In the genomic region with DNA sequence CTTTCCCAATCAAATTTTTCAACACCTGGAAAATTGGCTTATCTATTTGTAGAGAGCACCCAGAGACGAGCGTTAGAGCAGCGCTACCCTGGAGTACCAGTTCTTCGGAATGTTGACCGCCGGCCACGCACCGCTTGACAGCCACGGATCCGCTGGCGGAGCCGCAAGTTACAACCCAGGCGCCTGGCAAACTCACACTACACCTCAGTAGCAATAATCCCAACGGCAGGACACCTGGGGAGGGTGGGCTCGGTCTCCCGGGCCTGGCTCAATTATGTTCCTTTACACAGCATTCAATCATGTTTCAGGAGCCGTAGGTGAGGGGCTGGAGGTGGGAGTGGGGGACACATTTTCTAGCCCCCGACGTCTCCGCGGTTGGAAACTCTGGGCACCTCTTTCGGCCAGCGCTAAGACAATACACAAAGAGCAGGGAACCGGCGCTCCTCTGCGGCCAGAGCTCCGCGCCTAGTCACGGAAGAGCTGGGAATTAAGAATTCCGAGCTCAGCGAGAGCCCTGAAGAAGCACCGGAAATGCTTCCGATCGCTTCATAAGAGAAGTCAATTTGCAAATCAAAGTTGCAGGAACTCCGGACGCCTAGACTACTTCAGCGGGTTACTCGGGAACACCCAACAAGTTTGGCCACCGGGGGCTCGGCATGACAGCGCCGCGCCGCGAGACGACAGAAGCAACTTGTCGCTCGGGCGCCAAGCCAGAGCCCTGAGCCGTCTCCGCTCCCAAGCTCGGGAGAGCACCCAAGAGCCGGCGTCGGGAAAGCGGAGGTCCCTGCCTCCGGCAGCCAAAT, we compare ENCODE assay signal across 8 cellular contexts. TPM values are rescaled to one million over a fixed set of nuclear protein-coding genes. Genes with fewer than 3 reads are reported as not detected.
DNase-seq lines count a peak whose midpoint lies in the region; ATAC-seq, FAIRE-seq and TF ChIP-seq lines count a peak whose summit lies in the region.

No MANE protein-coding gene starts in this region.

- TF ChIP-seq CTCF in PC-3 (conservative IDR thresholded peaks at IDR 0.05; ENCODE audit: low read depth, low read length) (no peak), ascending aorta (IDR thresholded peaks at IDR 0.05) (no peak), right atrium auricular region (IDR thresholded peaks at IDR 0.05) (peak in 1 of 2 donors; percentile 50), pancreas (IDR thresholded peaks at IDR 0.05) (no peak)

- H3K4me1 ChIP-seq in PC-3 (ENCODE audit: insufficient read depth, low read length) (peaks cover 28% of the 10 kb centered on the region), ascending aorta (peaks cover 0 to 8% of the 10 kb centered on the region in 2 donors), right atrium auricular region (peaks cover 0 to 17% of the 10 kb centered on the region in 2 donors), pancreas (peaks cover 0 to 6% (median 0%) of the 10 kb centered on the region in 3 donors)

- H3K27me3 ChIP-seq in PC-3 (ENCODE audit: low read length) (no peaks in the 10 kb centered on the region), ascending aorta (no peaks in the 10 kb centered on the region), right atrium auricular region (no peaks in the 10 kb centered on the region), pancreas (no peaks in the 10 kb centered on the region)

- H3K36me3 ChIP-seq in PC-3 (ENCODE audit: low read depth, low read length): no peaks in the 10 kb centered on the region
- H3K36me3 ChIP-seq in ascending aorta: no peaks in the 10 kb centered on the region
- H3K36me3 ChIP-seq in right atrium auricular region: no peaks in the 10 kb centered on the region
- H3K36me3 ChIP-seq in pancreas: no peaks in the 10 kb centered on the region

- H4K20me1 ChIP-seq in PC-3 (ENCODE audit: low read length): peaks cover 30% of the 10 kb centered on the region

- peaks cover 67% of the 10 kb centered on the region for H3K79me2 ChIP-seq in PC-3 (ENCODE audit: low read length)

- no peaks in the 10 kb centered on the region for H3K9me2 ChIP-seq in PC-3 (replicated peaks; ENCODE audit: low read length)

- CTCF ChIA-PET in PC-3 (lab: Charles Lee): interaction anchor here (0.5 kb wide), 1 partner anchor 17 kb away, joined by 3 read pairs; no protein-coding TSS in a partner anchor

- no peaks in the 10 kb centered on the region for H3K9me3 ChIP-seq in PC-3 (ENCODE audit: low read length)
- H3K9me3 ChIP-seq in ascending aorta: no peaks in the 10 kb centered on the region
- H3K9me3 ChIP-seq in right atrium auricular region: no peaks in the 10 kb centered on the region
- no peaks in the 10 kb centered on the region for H3K9me3 ChIP-seq in pancreas

- intact Hi-C loops in PC-3 (cut with micrococcal nuclease) (loop anchor here (1.0 to 5.0 kb wide), 4 partner anchors 9 to 676 kb away; a partner anchor contains a TSS), ascending aorta (cut with DNase I) (loop anchor here (1.0 to 10.0 kb wide), 3 partner anchors 28 to 678 kb away; a partner anchor contains a TSS), pancreas (cut with DNase I) (loop anchor here in 1 of 3 donors (10.0 kb wide), 1 partner anchor 62 kb away; no protein-coding TSS in a partner anchor)

- H3K4me2 ChIP-seq in PC-3 (ENCODE audit: low read length): peak overlapping the region; percentile 93

- no peaks in the 10 kb centered on the region for H3F3A ChIP-seq in PC-3 (ENCODE audit: low read length, unreplicated experiment)

- peak; percentile 30 to 49 for DNase-seq in stimulated activated CD4-positive, alpha-beta T cell treated with anti-CD3 and anti-CD28 coated beads, Interleukin-2, amount 100 ng/mL, for 24 hours
- DNase-seq in stimulated activated CD4-positive, alpha-beta T cell treated with anti-CD3 and anti-CD28 coated beads, Interleukin-12 subunit alpha, Interleukin-12 subunit beta, amount 100 ng/mL, for 4 hours: no peak
- DNase-seq in PC-3 (peak; percentile 72), ascending aorta (ENCODE audit: low spot score in 2 of 2) (peak in 1 of 2 donors; percentile 84), right atrium auricular region (ENCODE audit: low spot score) (peak; percentile 87), pancreas (peak; percentile 34 to 82 (median 58))

- peak overlapping the region; percentile 84 for H2AFZ ChIP-seq in PC-3 (ENCODE audit: low read length)

- FAIRE-seq in pancreas (lab: Jason Lieb, UNC): no peak

- H3K9ac ChIP-seq in PC-3 (ENCODE audit: low read length): peak overlapping the region; percentile 96

- H3K27ac ChIP-seq in PC-3 (ENCODE audit: low read length): peak overlapping the region; percentile 89
- peak overlapping the region; percentile 87 to 93 for H3K27ac ChIP-seq in ascending aorta
- peak overlapping the region; percentile 89 to 92 for H3K27ac ChIP-seq in right atrium auricular region
- peak overlapping the region; percentile 68 to 92 (median 76) for H3K27ac ChIP-seq in pancreas

- WGBS in pancreas, 2 donors: 0 to 1% methylated on average over 55 to 57 of the region's 57 CpGs

- POLR2A ChIA-PET in PC-3 (lab: Charles Lee; ENCODE audit: unreplicated experiment): interaction anchor here (0.7 to 1.1 kb wide), 2 partner anchors 25 to 34 kb away, joined by 4 to 6 read pairs; no protein-coding TSS in a partner anchor

- ATAC-seq in HG03280 (IDR thresholded peaks at IDR 0.05; ENCODE audit: unreplicated experiment) (peak; percentile 32), PC-3 (peak; percentile 18), pancreas (peak; percentile 49 to 74 (median 62)), HG03378 (IDR thresholded peaks at IDR 0.05; ENCODE audit: unreplicated experiment) (no peak)

- TSS peak; percentile 60 for BruUV-seq in PC-3 (replicated peaks; lab: Mats Ljungman, UMichigan)

- peak overlapping the region; percentile 99 for H3K4me3 ChIP-seq in PC-3 (ENCODE audit: low read length)
- peak overlapping the region; percentile 84 to 89 for H3K4me3 ChIP-seq in ascending aorta
- peak overlapping the region; percentile 70 to 82 for H3K4me3 ChIP-seq in right atrium auricular region
- H3K4me3 ChIP-seq in pancreas: peak overlapping the region; percentile 54 to 77 (median 67)

RNA-seq across cellular contexts. Expression of a gene that starts 1.0 kb away (rescaled TPM):
- 22.5 and 26.0 TPM in 2 replicates for total RNA-seq in PC-3 (2014; rRNA removed)
- total RNA-seq in ascending aorta: 0.11 TPM
- 1 to 10 TPM; 3.7 to 5.9 TPM for total RNA-seq in right atrium auricular region
- 1 to 10 TPM in 3 of 6 donors, under 1 TPM in 3; 0.37 to 2.3 (median 0.94) TPM for total RNA-seq in pancreas
- 1 to 10 TPM in 1 of 2 donors, under 1 TPM in 1; 0.53 to 1.7 TPM for polyA plus RNA-seq in pancreas
